In genomic region chr20:10946124-10946880, GRCh38 we compare ENCODE assay signal across 17 cellular contexts.
DNase-seq lines count a peak whose midpoint lies in the region; ATAC-seq, FAIRE-seq and TF ChIP-seq lines count a peak whose summit lies in the region.
"Had no signal": no experiment of that assay in that cellular context is flagged by ENCODE, and none has a peak within 500 bp of the region (broad histone marks: within the 10 kb centered on the region; RNA-seq: fewer than 3 reads in every experiment).

No MANE protein-coding gene starts in this region.

- H3K27me3 ChIP-seq in GM12878 (replicated peaks in 1 of 2; ENCODE audit: control insufficient read depth in 2 of 2, insufficient read depth in 2 of 2, low read length in 1 of 2) (no peaks in the 10 kb centered on the region), GM23338 (ENCODE audit: insufficient read depth) (no peaks in the 10 kb centered on the region)
- H3K27me3 ChIP-seq in effector memory CD4-positive, alpha-beta T cell (replicated peaks; ENCODE audit: control insufficient read depth, insufficient read depth, low read length, poor library complexity, severe bottlenecking): no peaks in the 10 kb centered on the region
- H3K27me3 ChIP-seq: Peyer's patch, SJCRH30 had no signal

- TF ChIP-seq RAD21 in GM12878 (IDR thresholded peaks at IDR 0.05; ENCODE audit: insufficient read depth, low read depth, low read length): no peak

- no peak overlapping the region for H3K27ac Mint-ChIP-seq in GM23338
- no peak overlapping the region for H3K27ac Mint-ChIP-seq in activated CD4-positive, alpha-beta T cell treated with anti-CD3 and anti-CD28 coated beads, Interleukin-2, amount 10 ng/mL, durations not matched to agents 7 days and 5 days
- H3K27ac Mint-ChIP-seq: CD8-positive, alpha-beta T cell; IgD-negative memory B cell had no signal

- H2AFZ ChIP-seq in GM12878 (ENCODE audit: control insufficient read depth, low read depth, low read length) (no peak overlapping the region), GM23338 (no peak overlapping the region)

- RAD21 ChIA-PET in GM12878 (lab: Charles Lee; ENCODE audit: unreplicated experiment): no interaction called here

- TF ChIP-seq EP300 in GM12878 (IDR thresholded peaks at IDR 0.05; ENCODE audit: borderline replicate concordance in 1 of 2, control insufficient read depth in 1 of 2, low read depth in 2 of 2, low read length in 2 of 2): 0 out of 4 replicates have a peak, but pooled peaks of 1 of the 2 experiments have one; percentile 20

- WGBS in GM12878 (ENCODE audit: insufficient coverage, insufficient replicate concordance, low lambda C conversion rate, missing lambda C conversion rate): 0% methylated on average over 2 of the region's 2 CpGs

- no peaks in the 10 kb centered on the region for H3K36me3 ChIP-seq in GM12878 (ENCODE audit: control insufficient read depth in 2 of 2, insufficient read depth in 2 of 2, low read length in 1 of 2)
- H3K36me3 ChIP-seq in effector memory CD4-positive, alpha-beta T cell (ENCODE audit: control insufficient read depth, insufficient read depth, low read length): no peaks in the 10 kb centered on the region
- no peaks in the 10 kb centered on the region for H3K36me3 ChIP-seq in GM23338 (ENCODE audit: insufficient read depth)
- H3K36me3 ChIP-seq: HAP-1, Peyer's patch, SJCRH30 had no signal

- H3K79me2 ChIP-seq in GM12878 (ENCODE audit: control insufficient read depth, insufficient read depth, low read length) (no peaks in the 10 kb centered on the region), GM23338 (replicated peaks; ENCODE audit: insufficient read depth) (no peaks in the 10 kb centered on the region)

- BruUV-seq in GM12878 (replicated peaks; lab: Mats Ljungman, UMichigan): no TSS peak

- H4K20me1 ChIP-seq in GM12878 (ENCODE audit: control insufficient read depth, insufficient read depth) (no peaks in the 10 kb centered on the region), GM23338 (replicated peaks; ENCODE audit: insufficient read depth) (no peaks in the 10 kb centered on the region)

- H3K4me2 ChIP-seq in GM12878 (ENCODE audit: control insufficient read depth, insufficient read depth) (no peak overlapping the region), GM23338 (no peak overlapping the region)

- TF ChIP-seq CTCF in GM12878 (IDR thresholded peaks at IDR 0.05 in 2 of 3, conservative IDR thresholded peaks at IDR 0.05 in 1 of 3; ENCODE audit: control insufficient read depth in 2 of 3, extremely low read depth in 1 of 3, insufficient read depth in 1 of 3, low read depth in 3 of 3, low read length in 3 of 3) (no peak), GM23338 (conservative IDR thresholded peaks at IDR 0.05; ENCODE audit: low read depth in 2 of 2) (no peak)

- SMC1A ChIA-PET in GM12878 (lab: Charles Lee; ENCODE audit: uncharacterized antibody, unreplicated experiment): interaction anchor here (1.1 kb wide), 1 partner anchor 33 kb away, joined by 4 read pairs; no protein-coding TSS in a partner anchor

- peak; percentile 90 for ATAC-seq in GM18858 (IDR thresholded peaks at IDR 0.05; ENCODE audit: unreplicated experiment)
- peak; percentile 79 for ATAC-seq in GM21381 (IDR thresholded peaks at IDR 0.05; ENCODE audit: unreplicated experiment)
- ATAC-seq in HG02870 (IDR thresholded peaks at IDR 0.05; ENCODE audit: unreplicated experiment): peak; percentile 76
- ATAC-seq in GM12878: peak; percentile 88
- ATAC-seq in GM23338: no peak
- ATAC-seq in GM21825 (IDR thresholded peaks at IDR 0.05; ENCODE audit: unreplicated experiment): no peak
- ATAC-seq: CD8-positive, alpha-beta T cell had no signal

- H3K9me3 ChIP-seq in GM12878 (replicated peaks; ENCODE audit: control insufficient read depth, insufficient read depth, low read length): no peaks in the 10 kb centered on the region
- no peaks in the 10 kb centered on the region for H3K9me3 ChIP-seq in effector memory CD4-positive, alpha-beta T cell (ENCODE audit: control insufficient read depth, low read length)
- H3K9me3 ChIP-seq: HAP-1, Peyer's patch, SJCRH30 had no signal

- in situ Hi-C loops in GM12878 (cut with MboI): no loop called here

- POLR2A ChIA-PET in GM12878 (lab: Charles Lee): interaction anchor here (0.6 kb wide), 1 partner anchor 84 kb away, joined by 3 read pairs; no protein-coding TSS in a partner anchor
- POLR2A ChIA-PET in activated CD4-positive, alpha-beta T cell treated with anti-CD3 and anti-CD28 coated beads, Interleukin-2, amount 10 ng/mL, durations not matched to agents 7 days and 5 days (lab: Charles Lee): no interaction called here

- no peak overlapping the region for H3K4me3 ChIP-seq in GM12878
- H3K4me3 ChIP-seq in effector memory CD4-positive, alpha-beta T cell (ENCODE audit: insufficient read depth, low read depth, low read length, poor library complexity, severe bottlenecking): no peak overlapping the region
- H3K4me3 ChIP-seq in GM23338: no peak overlapping the region
- H3K4me3 ChIP-seq: HAP-1, Peyer's patch, SJCRH30 had no signal

- CTCF ChIA-PET in GM12878 (lab: Yijun Ruan, JAX): interaction anchor here (0.6 to 1.1 kb wide), 3 partner anchors 9 to 258 kb away, joined by 3 read pairs; no protein-coding TSS in a partner anchor
- CTCF ChIA-PET in activated CD4-positive, alpha-beta T cell treated with anti-CD3 and anti-CD28 coated beads, Interleukin-2, amount 10 ng/mL, durations not matched to agents 7 days and 5 days (lab: Charles Lee): no interaction called here

- no peaks in the 10 kb centered on the region for H3K9me3 Mint-ChIP-seq in GM23338
- peaks cover 1% of the 10 kb centered on the region for H3K9me3 Mint-ChIP-seq in activated CD4-positive, alpha-beta T cell treated with anti-CD3 and anti-CD28 coated beads, Interleukin-2, amount 10 ng/mL, durations not matched to agents 7 days and 5 days
- H3K9me3 Mint-ChIP-seq: CD8-positive, alpha-beta T cell had no signal

- H3K36me3 Mint-ChIP-seq in GM23338 (ENCODE audit: low read depth): no peaks in the 10 kb centered on the region
- H3K36me3 Mint-ChIP-seq in activated CD4-positive, alpha-beta T cell treated with anti-CD3 and anti-CD28 coated beads, Interleukin-2, amount 10 ng/mL, durations not matched to agents 7 days and 5 days (ENCODE audit: low read depth): no peaks in the 10 kb centered on the region
- H3K36me3 Mint-ChIP-seq: CD8-positive, alpha-beta T cell; IgD-negative memory B cell had no signal

- no peak overlapping the region for H3K4me3 Mint-ChIP-seq in GM23338
- H3K4me3 Mint-ChIP-seq in activated CD4-positive, alpha-beta T cell treated with anti-CD3 and anti-CD28 coated beads, Interleukin-2, amount 10 ng/mL, durations not matched to agents 7 days and 5 days: no peak overlapping the region
- H3K4me3 Mint-ChIP-seq: CD8-positive, alpha-beta T cell; IgD-negative memory B cell had no signal

- TF ChIP-seq POLR2A in GM12878 (IDR thresholded peaks at IDR 0.05; ENCODE audit: low read depth, low read length): no peak

- H3K9ac ChIP-seq in GM12878 (ENCODE audit: control insufficient read depth, insufficient read depth, low read length): no peak overlapping the region

- peaks cover 3% of the 10 kb centered on the region for H3K4me1 ChIP-seq in GM12878 (ENCODE audit: control insufficient read depth, insufficient read depth, low read length)
- H3K4me1 ChIP-seq in effector memory CD4-positive, alpha-beta T cell (ENCODE audit: control insufficient read depth, insufficient read depth, low read length, poor library complexity, severe bottlenecking): no peaks in the 10 kb centered on the region
- no peaks in the 10 kb centered on the region for H3K4me1 ChIP-seq in GM23338 (ENCODE audit: insufficient read depth)
- H3K4me1 ChIP-seq: HAP-1, Peyer's patch, SJCRH30 had no signal

- DNase-seq in GM12878 (ENCODE audit: low read depth, low spot score) (no peak), GM23338 (ENCODE audit: low spot score) (no peak)
- DNase-seq in effector memory CD4-positive, alpha-beta T cell: no peak
- DNase-seq in activated CD4-positive, alpha-beta T cell treated with anti-CD3 and anti-CD28 coated beads, Interleukin-2, amount 10 ng/mL, durations not matched to agents 7 days and 5 days: no peak
- DNase-seq: CD8-positive, alpha-beta T cell; NCI-H1930; NCI-H2171 treated with DMSO at 0.1 percent for 48 hours; NCI-H774; Peyer's patch; SJCRH30 had no signal

- no peak overlapping the region for H3K27ac ChIP-seq in GM12878 (ENCODE audit: control insufficient read depth, insufficient read depth)
- H3K27ac ChIP-seq in effector memory CD4-positive, alpha-beta T cell (ENCODE audit: insufficient read depth, low read length, poor library complexity, severe bottlenecking): no peak overlapping the region
- no peak overlapping the region for H3K27ac ChIP-seq in GM23338 (ENCODE audit: low read depth)
- H3K27ac ChIP-seq: Peyer's patch, SJCRH30, VCaP had no signal

- H3K27me3 Mint-ChIP-seq in GM23338 (ENCODE audit: insufficient read depth, low read depth, poor library complexity): no peaks in the 10 kb centered on the region
- H3K27me3 Mint-ChIP-seq in activated CD4-positive, alpha-beta T cell treated with anti-CD3 and anti-CD28 coated beads, Interleukin-2, amount 10 ng/mL, durations not matched to agents 7 days and 5 days: no peaks in the 10 kb centered on the region
- H3K27me3 Mint-ChIP-seq: IgD-negative memory B cell had no signal

- peaks cover 10% of the 10 kb centered on the region; the same call in 1 of the 2 replicates for H3K9me2 ChIP-seq in GM23338 (ENCODE audit: insufficient read depth)

- intact Hi-C loops in GM12878 (cut with micrococcal nuclease; ENCODE audit: unreplicated experiment): no loop called here

- H3F3A ChIP-seq in GM23338 (replicated peaks; ENCODE audit: low read depth): no peaks in the 10 kb centered on the region

- no peak for FAIRE-seq in GM12878 (lab: Jason Lieb, UNC)

- peaks cover 5% of the 10 kb centered on the region; the same call in 2 of the 3 replicates for H3K4me1 Mint-ChIP-seq in GM23338
- H3K4me1 Mint-ChIP-seq in activated CD4-positive, alpha-beta T cell treated with anti-CD3 and anti-CD28 coated beads, Interleukin-2, amount 10 ng/mL, durations not matched to agents 7 days and 5 days: no peaks in the 10 kb centered on the region

TF ChIP-seq in GM12878, 131 proteins besides CTCF, POLR2A, EP300 and RAD21:
- TF ChIP-seq SUPT20H (IDR thresholded peaks at IDR 0.05; ENCODE audit: borderline replicate concordance, control insufficient read depth, low read depth, low read length) (no peak), IRF4 (IDR thresholded peaks at IDR 0.05; ENCODE audit: low read depth, low read length) (0 out of 2 replicates have a peak, but pooled peaks have one; percentile 19), ATF7 (IDR thresholded peaks at IDR 0.05; ENCODE audit: low read depth) (peak; percentile 21; the same call in 1 of the 2 replicates), JUNB (IDR thresholded peaks at IDR 0.05) (peak; percentile 49)

TF ChIP-seq in GM23338, 12 proteins besides CTCF, POLR2A, EP300 and RAD21 (continues in another document):
- TF ChIP-seq POLR2AphosphoS5 (IDR thresholded peaks at IDR 0.05; ENCODE audit: low read depth): no peak
- TF ChIP-seq ZNF331 (CRISPR knock-in tag; IDR thresholded peaks at IDR 0.05; ENCODE audit: low read depth): no peak
- no peak for TF ChIP-seq ZNF114 (CRISPR knock-in tag; IDR thresholded peaks at IDR 0.05)

Comparison
In these comparisons a context has a peak if more than half of its experiments do, and no peak if none do; other contexts are left out.
1. ATAC-seq: peak in GM18858 (single experiment), GM21381 (single experiment), HG02870 (single experiment) and GM12878 (single experiment); none in GM23338 (single experiment) and GM21825 (single experiment).